ENCODE assay signal across 2 cellular contexts in genomic region chr21:31213787-31214186, GRCh38.
TF ChIP-seq lines count a peak whose summit lies in the region.

No MANE protein-coding gene starts in this region.

TF ChIP-seq in HCT116, 20 proteins besides CTCF, POLR2A, EP300 and RAD21:
- TF ChIP-seq ZFX (IDR thresholded peaks at IDR 0.05): no peak
- no peak for TF ChIP-seq POLR2AphosphoS5 (IDR thresholded peaks at IDR 0.05; ENCODE audit: low read depth, low read length)
- TF ChIP-seq, protein P1, sequence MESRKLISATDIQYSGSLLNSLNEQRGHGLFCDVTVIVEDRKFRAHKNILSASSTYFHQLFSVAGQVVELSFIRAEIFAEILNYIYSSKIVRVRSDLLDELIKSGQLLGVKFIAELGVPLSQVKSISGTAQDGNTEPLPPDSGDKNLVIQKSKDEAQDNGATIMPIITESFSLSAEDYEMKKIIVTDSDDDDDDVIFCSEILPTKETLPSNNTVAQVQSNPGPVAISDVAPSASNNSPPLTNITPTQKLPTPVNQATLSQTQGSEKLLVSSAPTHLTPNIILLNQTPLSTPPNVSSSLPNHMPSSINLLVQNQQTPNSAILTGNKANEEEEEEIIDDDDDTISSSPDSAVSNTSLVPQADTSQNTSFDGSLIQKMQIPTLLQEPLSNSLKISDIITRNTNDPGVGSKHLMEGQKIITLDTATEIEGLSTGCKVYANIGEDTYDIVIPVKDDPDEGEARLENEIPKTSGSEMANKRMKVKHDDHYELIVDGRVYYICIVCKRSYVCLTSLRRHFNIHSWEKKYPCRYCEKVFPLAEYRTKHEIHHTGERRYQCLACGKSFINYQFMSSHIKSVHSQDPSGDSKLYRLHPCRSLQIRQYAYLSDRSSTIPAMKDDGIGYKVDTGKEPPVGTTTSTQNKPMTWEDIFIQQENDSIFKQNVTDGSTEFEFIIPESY (IDR thresholded peaks at IDR 0.05; ENCODE audit: extremely low read depth, insufficient replicate concordance, low read length): no peak
- TF ChIP-seq ELF1 (IDR thresholded peaks at IDR 0.05; ENCODE audit: borderline replicate concordance, low read depth): no peak
- no peak for TF ChIP-seq SRF (IDR thresholded peaks at IDR 0.05; ENCODE audit: low read depth)
- TF ChIP-seq EZH2 (IDR thresholded peaks at IDR 0.05): no peak
- no peak for TF ChIP-seq ZNF274 (IDR thresholded peaks at IDR 0.05; ENCODE audit: low read depth, low read length)
- TF ChIP-seq SP1 (IDR thresholded peaks at IDR 0.05; ENCODE audit: low read depth): no peak
- TF ChIP-seq JUND (IDR thresholded peaks at IDR 0.05): no peak
- TF ChIP-seq SIN3A (IDR thresholded peaks at IDR 0.05; ENCODE audit: low read depth): no peak
- no peak for TF ChIP-seq CBX3 (IDR thresholded peaks at IDR 0.05; ENCODE audit: low read depth)
- TF ChIP-seq, protein P2, sequence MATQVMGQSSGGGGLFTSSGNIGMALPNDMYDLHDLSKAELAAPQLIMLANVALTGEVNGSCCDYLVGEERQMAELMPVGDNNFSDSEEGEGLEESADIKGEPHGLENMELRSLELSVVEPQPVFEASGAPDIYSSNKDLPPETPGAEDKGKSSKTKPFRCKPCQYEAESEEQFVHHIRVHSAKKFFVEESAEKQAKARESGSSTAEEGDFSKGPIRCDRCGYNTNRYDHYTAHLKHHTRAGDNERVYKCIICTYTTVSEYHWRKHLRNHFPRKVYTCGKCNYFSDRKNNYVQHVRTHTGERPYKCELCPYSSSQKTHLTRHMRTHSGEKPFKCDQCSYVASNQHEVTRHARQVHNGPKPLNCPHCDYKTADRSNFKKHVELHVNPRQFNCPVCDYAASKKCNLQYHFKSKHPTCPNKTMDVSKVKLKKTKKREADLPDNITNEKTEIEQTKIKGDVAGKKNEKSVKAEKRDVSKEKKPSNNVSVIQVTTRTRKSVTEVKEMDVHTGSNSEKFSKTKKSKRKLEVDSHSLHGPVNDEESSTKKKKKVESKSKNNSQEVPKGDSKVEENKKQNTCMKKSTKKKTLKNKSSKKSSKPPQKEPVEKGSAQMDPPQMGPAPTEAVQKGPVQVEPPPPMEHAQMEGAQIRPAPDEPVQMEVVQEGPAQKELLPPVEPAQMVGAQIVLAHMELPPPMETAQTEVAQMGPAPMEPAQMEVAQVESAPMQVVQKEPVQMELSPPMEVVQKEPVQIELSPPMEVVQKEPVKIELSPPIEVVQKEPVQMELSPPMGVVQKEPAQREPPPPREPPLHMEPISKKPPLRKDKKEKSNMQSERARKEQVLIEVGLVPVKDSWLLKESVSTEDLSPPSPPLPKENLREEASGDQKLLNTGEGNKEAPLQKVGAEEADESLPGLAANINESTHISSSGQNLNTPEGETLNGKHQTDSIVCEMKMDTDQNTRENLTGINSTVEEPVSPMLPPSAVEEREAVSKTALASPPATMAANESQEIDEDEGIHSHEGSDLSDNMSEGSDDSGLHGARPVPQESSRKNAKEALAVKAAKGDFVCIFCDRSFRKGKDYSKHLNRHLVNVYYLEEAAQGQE (IDR thresholded peaks at IDR 0.05; ENCODE audit: low read depth): no peak
- TF ChIP-seq MAX (IDR thresholded peaks at IDR 0.05): no peak
- no peak for TF ChIP-seq ATF3 (IDR thresholded peaks at IDR 0.05)

TF ChIP-seq in GM12878, 131 proteins besides CTCF, POLR2A, EP300 and RAD21:
- TF ChIP-seq STAT3 (IDR thresholded peaks at IDR 0.05; ENCODE audit: low read depth, low read length): no peak
- TF ChIP-seq ZNF207 (IDR thresholded peaks at IDR 0.05; ENCODE audit: borderline replicate concordance): no peak
- TF ChIP-seq ATF2 (IDR thresholded peaks at IDR 0.05; ENCODE audit: low read length): no peak
- no peak for TF ChIP-seq GATAD2B (conservative IDR thresholded peaks at IDR 0.05; ENCODE audit: low read depth)
- TF ChIP-seq GABPA (IDR thresholded peaks at IDR 0.05; ENCODE audit: low read depth): no peak
- TF ChIP-seq PAX8 (IDR thresholded peaks at IDR 0.05): no peak
- no peak for TF ChIP-seq SREBF2 (IDR thresholded peaks at IDR 0.05; ENCODE audit: low read length)
- TF ChIP-seq HSF1 (IDR thresholded peaks at IDR 0.05; ENCODE audit: low read depth, low read length): no peak
